In the genomic region with DNA sequence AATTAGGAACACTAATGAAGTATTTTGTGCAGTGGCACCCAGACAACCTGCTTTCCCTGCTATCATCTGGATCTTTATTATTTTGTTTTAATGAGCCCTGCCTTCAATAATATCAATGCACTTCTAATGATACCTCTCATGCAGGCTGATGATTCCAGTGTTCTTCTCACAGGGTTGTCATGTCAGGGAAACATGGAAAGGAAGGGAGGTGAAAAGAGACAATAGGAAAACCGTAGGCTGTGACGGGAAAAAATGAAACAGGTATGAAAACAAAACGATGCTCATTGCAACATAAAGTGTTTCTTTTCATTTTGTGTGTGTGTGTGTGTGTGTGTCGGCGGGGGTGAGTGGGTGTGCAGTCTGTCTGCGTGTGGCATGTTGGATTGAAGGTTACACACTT, we compare ENCODE assay signal across 16 cellular contexts.
A peak's percentile ranks its signal among the peaks of the same experiment; 100 is the strongest.
DNase-seq lines count a peak whose midpoint lies in the region; ATAC-seq, FAIRE-seq and TF ChIP-seq lines count a peak whose summit lies in the region.
"Had no signal": no experiment of that assay in that cellular context is flagged by ENCODE, and none has a peak within 500 bp of the region (broad histone marks: within the 10 kb centered on the region; RNA-seq: fewer than 3 reads in every experiment).

No MANE protein-coding gene starts in this region.

- no peaks in the 10 kb centered on the region for H4K20me1 ChIP-seq in keratinocyte (ENCODE audit: control insufficient read depth, extremely low read depth, insufficient read depth, low read length)
- H4K20me1 ChIP-seq: BLaER1 treated with 17β-estradiol and CSF1 and Interleukin-3, amounts not matched to agents 10 nM and 100 nM had no signal

- no peak for TF ChIP-seq RAD21 in A549 (conservative IDR thresholded peaks at IDR 0.05 in 1 of 2, IDR thresholded peaks at IDR 0.05 in 1 of 2)

- H2AFZ ChIP-seq in keratinocyte (ENCODE audit: control insufficient read depth, low read length): no peak overlapping the region
- H2AFZ ChIP-seq: GM23338 had no signal

- TF ChIP-seq EP300 in A549 (IDR thresholded peaks at IDR 0.05): no peak

- CTCF ChIA-PET in A549 (lab: Yijun Ruan, JAX) (interaction anchor here (1.3 kb wide), 1 partner anchor 10 kb away, joined by 4 read pairs; no protein-coding TSS in a partner anchor), HEK293 (lab: Yijun Ruan, JAX) (no interaction called here)

- H3K36me3 ChIP-seq in HEK293 (ENCODE audit: control insufficient read depth in 2 of 2, insufficient read depth in 1 of 2, low read length in 2 of 2) (no peaks in the 10 kb centered on the region), RWPE2 (ENCODE audit: low read depth) (no peaks in the 10 kb centered on the region), keratinocyte (ENCODE audit: control insufficient read depth in 2 of 2, extremely low read depth in 1 of 2, insufficient read depth in 2 of 2, low read length in 2 of 2) (no peaks in the 10 kb centered on the region), vagina (no peaks in the 10 kb centered on the region)
- H3K36me3 ChIP-seq: BLaER1 treated with 17β-estradiol and CSF1 and Interleukin-3, amounts not matched to agents 10 nM and 100 nM had no signal

- H3K9ac ChIP-seq in keratinocyte (ENCODE audit: control insufficient read depth, extremely low read depth, insufficient read depth, low read length): no peak overlapping the region
- H3K9ac ChIP-seq: BLaER1 treated with 17β-estradiol and CSF1 and Interleukin-3, amounts not matched to agents 10 nM and 100 nM had no signal

- FAIRE-seq in A549 (lab: Jason Lieb, UNC) (no peak), keratinocyte (lab: Jason Lieb, UNC) (no peak)
- FAIRE-seq: G401.6, GM12891 had no signal

- no peaks in the 10 kb centered on the region for H3K79me2 ChIP-seq in keratinocyte (ENCODE audit: control insufficient read depth, insufficient read depth, low read length)

- H3K27ac ChIP-seq in A549 (peak overlapping the region in 1 of 2 experiments; percentile 36; a peak in 1 of 6 replicates), HEK293 (ENCODE audit: extremely low read depth, low read depth, low read length) (no peak overlapping the region), RWPE2 (ENCODE audit: poor library complexity, severe bottlenecking) (peak overlapping the region; percentile 91), keratinocyte (ENCODE audit: control insufficient read depth, insufficient read depth, low read length) (peak overlapping the region; percentile 50), vagina (no peak overlapping the region)
- H3K27ac ChIP-seq: BLaER1 treated with 17β-estradiol and CSF1 and Interleukin-3, amounts not matched to agents 10 nM and 100 nM had no signal

- peak overlapping the region; percentile 19; the same call in 1 of the 3 replicates for H3K4me2 ChIP-seq in A549
- H3K4me2 ChIP-seq in keratinocyte (ENCODE audit: control insufficient read depth, extremely low read depth, insufficient read depth, low read depth, low read length): peak overlapping the region; percentile 55
- H3K4me2 ChIP-seq: BLaER1 treated with 17β-estradiol and CSF1 and Interleukin-3, amounts not matched to agents 10 nM and 100 nM; GM23338 had no signal

- H3K4me3 ChIP-seq in A549: no peak overlapping the region
- no peak overlapping the region for H3K4me3 ChIP-seq in HEK293 (ENCODE audit: low read depth, low read length)
- H3K4me3 ChIP-seq in RWPE2 (ENCODE audit: severe bottlenecking): no peak overlapping the region
- no peak overlapping the region for H3K4me3 ChIP-seq in keratinocyte (ENCODE audit: control insufficient read depth in 2 of 3, extremely low read depth in 1 of 3, insufficient read depth in 2 of 3, low read depth in 1 of 3, low read length in 3 of 3)
- H3K4me3 ChIP-seq in vagina: no peak overlapping the region
- H3K4me3 ChIP-seq: BLaER1 treated with 17β-estradiol and CSF1 and Interleukin-3, amounts not matched to agents 10 nM and 100 nM; GM23338 had no signal

- no peaks in the 10 kb centered on the region for H3K27me3 ChIP-seq in RWPE2 (ENCODE audit: insufficient read depth, poor library complexity, severe bottlenecking)
- no peaks in the 10 kb centered on the region for H3K27me3 ChIP-seq in keratinocyte (ENCODE audit: control insufficient read depth, extremely low read depth, insufficient read depth, low read length)
- no peaks in the 10 kb centered on the region for H3K27me3 ChIP-seq in vagina
- H3K27me3 ChIP-seq: BLaER1 treated with 17β-estradiol and CSF1 and Interleukin-3, amounts not matched to agents 10 nM and 100 nM had no signal

- 79% methylated on average over 6 of the region's 6 CpGs for WGBS in A549 (ENCODE audit: missing lambda C conversion rate)

- TF ChIP-seq POLR2A in A549 (IDR thresholded peaks at IDR 0.05; ENCODE audit: low read length) (no peak), vagina (IDR thresholded peaks at IDR 0.05) (no peak)

- no peaks in the 10 kb centered on the region for H3K9me3 ChIP-seq in A549
- H3K9me3 ChIP-seq in HEK293 (ENCODE audit: control insufficient read depth, insufficient read depth, low read depth, low read length): no peaks in the 10 kb centered on the region
- no peaks in the 10 kb centered on the region for H3K9me3 ChIP-seq in RWPE2 (ENCODE audit: severe bottlenecking)
- no peaks in the 10 kb centered on the region for H3K9me3 ChIP-seq in keratinocyte (ENCODE audit: control insufficient read depth, low read depth, low read length)
- no peaks in the 10 kb centered on the region for H3K9me3 ChIP-seq in vagina

- no peaks in the 10 kb centered on the region for H3K9me1 ChIP-seq in keratinocyte (ENCODE audit: control insufficient read depth, extremely low read depth, insufficient read depth, low read length)

- no peak for TF ChIP-seq CTCF in A549 (IDR thresholded peaks at IDR 0.05)
- TF ChIP-seq CTCF in HEK293 (tag by site-specific recombination; IDR thresholded peaks at IDR 0.05): no peak
- no peak for TF ChIP-seq CTCF in RWPE2 (IDR thresholded peaks at IDR 0.05; ENCODE audit: poor library complexity, severe bottlenecking)
- no peak for TF ChIP-seq CTCF in keratinocyte (optimal IDR thresholded peaks at IDR 0.05 in 1 of 3, IDR thresholded peaks at IDR 0.05 in 1 of 3, conservative IDR thresholded peaks at IDR 0.05 in 1 of 3; ENCODE audit: extremely low read depth in 1 of 3, insufficient read depth in 2 of 3, low read length in 3 of 3)
- no peak for TF ChIP-seq CTCF in vagina (IDR thresholded peaks at IDR 0.05)

- ATAC-seq in A549 (no peak), RWPE2 (ENCODE audit: low read depth) (no peak), GM21423 (IDR thresholded peaks at IDR 0.05; ENCODE audit: unreplicated experiment) (no peak)
- ATAC-seq: GM23338 had no signal

- intact Hi-C loops in vagina (cut with DNase I): no loop called here

- DNase-seq in A549 (ENCODE audit: low read depth in 1 of 2, low spot score in 1 of 2) (no peak), RWPE2 (ENCODE audit: low spot score) (no peak), keratinocyte (ENCODE audit: low read depth, low spot score) (no peak), NCI-H526 treated with DMSO at 0.1 percent for 48 hours (lab: John Stamatoyannopoulos, UW) (no peak), vagina (ENCODE audit: extremely low spot score in 2 of 2) (no peak)
- DNase-seq in central memory CD4-positive, alpha-beta T cell: no peak
- DNase-seq: ACHN; CD4-positive, CD25-positive, alpha-beta regulatory T cell; DMS79 treated with DMSO at 0.1 percent for 48 hours; H7 had no signal

- H3K4me1 ChIP-seq in A549: peaks cover 18% of the 10 kb centered on the region
- H3K4me1 ChIP-seq in HEK293 (ENCODE audit: control insufficient read depth, insufficient read depth, low read length): no peaks in the 10 kb centered on the region
- H3K4me1 ChIP-seq in RWPE2 (ENCODE audit: insufficient read depth, poor library complexity, severe bottlenecking): peaks cover 37% of the 10 kb centered on the region
- peaks cover 40% of the 10 kb centered on the region for H3K4me1 ChIP-seq in keratinocyte (ENCODE audit: control insufficient read depth, extremely low read depth, insufficient read depth, low read length)
- no peaks in the 10 kb centered on the region for H3K4me1 ChIP-seq in vagina
- H3K4me1 ChIP-seq: BLaER1 treated with 17β-estradiol and CSF1 and Interleukin-3, amounts not matched to agents 10 nM and 100 nM had no signal

- dilution Hi-C loops in keratinocyte (cut with MboI; ENCODE audit: extremely low pct_ligation_motif_present, low sequenced_read_pairs): no loop called here

- POLR2A ChIA-PET in A549 (lab: Yijun Ruan, JAX): no interaction called here
- POLR2A ChIA-PET in HEK293 (lab: Yijun Ruan, JAX): no interaction called here

TF ChIP-seq in A549, 52 proteins besides CTCF, POLR2A, EP300 and RAD21 (continues in another document):
- no peak for TF ChIP-seq MAZ (IDR thresholded peaks at IDR 0.05; ENCODE audit: borderline replicate concordance, low read depth, low read length)
- TF ChIP-seq RFX5 (IDR thresholded peaks at IDR 0.05): no peak
- TF ChIP-seq HOXB13 (CRISPR knock-in tag; IDR thresholded peaks at IDR 0.05; ENCODE audit: low read depth): no peak
- TF ChIP-seq MAFK (IDR thresholded peaks at IDR 0.05; ENCODE audit: partially characterized antibody): no peak
- no peak for TF ChIP-seq EHMT2 (IDR thresholded peaks at IDR 0.05; ENCODE audit: low read depth)
- TF ChIP-seq, protein P1, sequence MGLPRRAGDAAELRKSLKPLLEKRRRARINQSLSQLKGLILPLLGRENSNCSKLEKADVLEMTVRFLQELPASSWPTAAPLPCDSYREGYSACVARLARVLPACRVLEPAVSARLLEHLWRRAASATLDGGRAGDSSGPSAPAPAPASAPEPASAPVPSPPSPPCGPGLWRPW (IDR thresholded peaks at IDR 0.05): no peak
- TF ChIP-seq POLR2AphosphoS2 (conservative IDR thresholded peaks at IDR 0.05; ENCODE audit: low read length): no peak
- no peak for TF ChIP-seq CEBPB (IDR thresholded peaks at IDR 0.05)
- no peak for TF ChIP-seq CBX2 (IDR thresholded peaks at IDR 0.05; ENCODE audit: borderline replicate concordance, low read depth)
- no peak for TF ChIP-seq ZFP36 (IDR thresholded peaks at IDR 0.05; ENCODE audit: borderline replicate concordance, partially characterized antibody)

TF ChIP-seq in HEK293, 187 proteins besides CTCF, POLR2A, EP300 and RAD21:
- peak; percentile 17; the same call in 1 of the 2 replicates for TF ChIP-seq EGR2 (tag by site-specific recombination; IDR thresholded peaks at IDR 0.05; ENCODE audit: low read depth)
- no peak for TF ChIP-seq ZNF707 (tag by site-specific recombination; IDR thresholded peaks at IDR 0.05)
- TF ChIP-seq ZFHX2 (tag by site-specific recombination; conservative IDR thresholded peaks at IDR 0.05): 0 out of 2 replicates have a peak, but pooled peaks have one; percentile 30
- TF ChIP-seq ZIC2 (tag by site-specific recombination; IDR thresholded peaks at IDR 0.05): no peak
TF ChIP-seq in HEK293: peak in this region for 2.

Comparison
In these comparisons a context has a peak if more than half of its experiments do, and no peak if none do; other contexts are left out.
1. H3K27ac ChIP-seq: peak in RWPE2 (single experiment) and keratinocyte (single experiment); none in HEK293 (single experiment) and vagina (single experiment).